Comparison of ENCODE assay signal across 10 cellular contexts in genomic region chr13:20713751-20714150, GRCh38. TPM values are rescaled to one million over a fixed set of nuclear protein-coding genes. Genes with fewer than 3 reads are reported as not detected.
DNase-seq lines count a peak whose midpoint lies in the region; ATAC-seq and TF ChIP-seq lines count a peak whose summit lies in the region.
"Had no signal": no experiment of that assay in that cellular context is flagged by ENCODE, and none has a peak within 500 bp of the region (broad histone marks: within the 10 kb centered on the region; RNA-seq: fewer than 3 reads in every experiment).

No MANE protein-coding gene starts in this region.

- 46 to 59% methylated on average over 6 to 9 of the region's 11 CpGs for WGBS in gastroesophageal sphincter (ENCODE audit: low coverage in 1 of 2), 2 donors
- WGBS in smooth muscle cell (ENCODE audit: low lambda C conversion rate), result 41% methylated on average over 11 of the region's 11 CpGs

- H3K4me1 ChIP-seq in gastroesophageal sphincter, result peaks cover 0 to 46% (median 15%) of the 10 kb centered on the region in 3 donors
- peaks cover 15% of the 10 kb centered on the region for H3K4me1 ChIP-seq in smooth muscle cell (ENCODE audit: low read depth)

- H3K27ac ChIP-seq in gastroesophageal sphincter (peak overlapping the region in 3 of 4 donors; percentile 70 to 81 (median 79)), smooth muscle cell (ENCODE audit: low read depth) (peak overlapping the region; percentile 84)

- no peak for TF ChIP-seq EP300 in gastroesophageal sphincter (IDR thresholded peaks at IDR 0.05)

- peak; percentile 28 for DNase-seq in GM04504 (ENCODE audit: low read depth)
- DNase-seq in T1000 (lab: John Stamatoyannopoulos, UW), result peak; percentile 78
- DNase-seq in smooth muscle cell (lab: John Stamatoyannopoulos, UW; ENCODE audit: unreplicated experiment), result no peak
- DNase-seq in cortex of kidney (lab: John Stamatoyannopoulos, UW), result no peak
- no peak for DNase-seq in NAMALWA (ENCODE audit: low spot score)
- DNase-seq in putamen (ENCODE audit: low spot score), result no peak
- no peak for DNase-seq in NCI-H524 (lab: John Stamatoyannopoulos, UW)
- DNase-seq: activated CD8-positive, alpha-beta memory T cell treated with anti-CD3 and anti-CD28 coated beads, Interleukin-2, amount 10 ng/mL, durations not matched to agents 7 days and 5 days; NCI-H187 treated with DMSO at 0.1 percent for 48 hours had no signal

- H3K4me3 ChIP-seq in gastroesophageal sphincter, result no peak overlapping the region
- H3K4me3 ChIP-seq in smooth muscle cell, result no peak overlapping the region

- H3K9me3 ChIP-seq in gastroesophageal sphincter, result no peaks in the 10 kb centered on the region
- no peaks in the 10 kb centered on the region for H3K9me3 ChIP-seq in smooth muscle cell (replicated peaks; ENCODE audit: low read depth)

- H3K36me3 ChIP-seq in gastroesophageal sphincter (no peaks in the 10 kb centered on the region), smooth muscle cell (ENCODE audit: low read depth) (no peaks in the 10 kb centered on the region)

- no peaks in the 10 kb centered on the region for H4K20me1 ChIP-seq in smooth muscle cell (ENCODE audit: low read depth)

- TF ChIP-seq CTCF in gastroesophageal sphincter (IDR thresholded peaks at IDR 0.05) (no peak), smooth muscle cell (IDR thresholded peaks at IDR 0.05; ENCODE audit: borderline replicate concordance, insufficient read depth, poor library complexity, severe bottlenecking) (no peak)

- no peak overlapping the region for H2AFZ ChIP-seq in smooth muscle cell (ENCODE audit: low read depth)

- no peak for TF ChIP-seq POLR2A in gastroesophageal sphincter (IDR thresholded peaks at IDR 0.05)

- no peak for ATAC-seq in gastroesophageal sphincter
- ATAC-seq: activated CD8-positive, alpha-beta memory T cell treated with anti-CD3 and anti-CD28 coated beads, Interleukin-2, amount 10 ng/mL, durations not matched to agents 7 days and 5 days had no signal

- no peak overlapping the region for H3K9ac ChIP-seq in smooth muscle cell (ENCODE audit: low read depth)

- H3K79me2 ChIP-seq in smooth muscle cell (ENCODE audit: low read depth), result no peaks in the 10 kb centered on the region

- no peaks in the 10 kb centered on the region for H3K27me3 ChIP-seq in gastroesophageal sphincter
- no peaks in the 10 kb centered on the region for H3K27me3 ChIP-seq in smooth muscle cell (ENCODE audit: low read depth)

- H3F3A ChIP-seq in smooth muscle cell (ENCODE audit: low read depth), result peaks cover 12% of the 10 kb centered on the region

- H3K4me2 ChIP-seq in smooth muscle cell, result peak overlapping the region; percentile 82

RNA-seq across cellular contexts. Expression of gene IL17D, which starts 10.3 kb away (rescaled TPM):
- 1 to 10 TPM; 1.4 to 7.2 (median 4.2) TPM for total RNA-seq in gastroesophageal sphincter
- total RNA-seq in smooth muscle cell, result 2.4 and 4.1 TPM in 2 replicates
- polyA plus RNA-seq in smooth muscle cell, result 6.5 and 7.0 TPM in 2 replicates

Comparison
In these comparisons a context has a peak if more than half of its experiments do, and no peak if none do; other contexts are left out.
1. DNase-seq: peak in GM04504 (single experiment) and T1000 (single experiment); none in smooth muscle cell (single experiment), cortex of kidney (single experiment), NAMALWA (single experiment), putamen (single experiment) and NCI-H524 (0 of 2).